In genomic region chr4:40432504-40432903, GRCh38 we compare ENCODE assay signal across 17 cellular contexts.
DNase-seq lines count a peak whose midpoint lies in the region; ATAC-seq lines count a peak whose summit lies in the region.
"Had no signal": no experiment of that assay in that cellular context is flagged by ENCODE, and none has a peak within 500 bp of the region (broad histone marks: within the 10 kb centered on the region; RNA-seq: fewer than 3 reads in every experiment).

No MANE protein-coding gene starts in this region.

- H3K27ac ChIP-seq in KOPT-K1 (ENCODE audit: low read depth, low read length, poor library complexity, severe bottlenecking): peak overlapping the region; percentile 61
- H3K27ac ChIP-seq: KMS-11, PC-9 had no signal

- H3K27me3 Mint-ChIP-seq in activated T-cell treated with anti-CD3 and anti-CD28 coated beads, Interleukin-2, amount 50 U/mL, for 72 hours (ENCODE audit: low read depth): no peaks in the 10 kb centered on the region
- no peaks in the 10 kb centered on the region for H3K27me3 Mint-ChIP-seq in activated T-cell treated with anti-CD3 and anti-CD28 coated beads, Interleukin-2, amount 50 U/mL, for 24 hours
- H3K27me3 Mint-ChIP-seq in activated T-helper 2 cell treated with anti-CD3 and anti-CD28 coated beads, Interferon-gamma antibody, Interleukin-2, Interleukin-4, amounts not matched to agents 10 μg/mL and 5 μg/mL and 100 μg/mL, durations not matched to agents 14 hours and 24 hours and 36 hours (ENCODE audit: low read depth): no peaks in the 10 kb centered on the region
- H3K27me3 Mint-ChIP-seq in stimulated activated naive CD8-positive, alpha-beta T cell treated with anti-CD3 and anti-CD28 coated beads, Interleukin-15, amount 100 ng/mL, for 72 hours: no peaks in the 10 kb centered on the region

- H3K9me3 Mint-ChIP-seq in activated T-cell treated with anti-CD3 and anti-CD28 coated beads, Interleukin-2, amount 50 U/mL, for 72 hours: no peaks in the 10 kb centered on the region
- H3K9me3 Mint-ChIP-seq in activated T-cell treated with anti-CD3 and anti-CD28 coated beads, Interleukin-2, amount 50 U/mL, for 24 hours: no peaks in the 10 kb centered on the region
- H3K9me3 Mint-ChIP-seq in activated T-helper 2 cell treated with anti-CD3 and anti-CD28 coated beads, Interferon-gamma antibody, Interleukin-2, Interleukin-4, amounts not matched to agents 10 μg/mL and 5 μg/mL and 100 μg/mL, durations not matched to agents 14 hours and 24 hours and 36 hours: no peaks in the 10 kb centered on the region
- peaks cover 0 to 3% of the 10 kb centered on the region in 2 donors for H3K9me3 Mint-ChIP-seq in stimulated activated naive CD8-positive, alpha-beta T cell treated with anti-CD3 and anti-CD28 coated beads, Interleukin-15, amount 100 ng/mL, for 72 hours

- no peaks in the 10 kb centered on the region for H3K9me3 ChIP-seq in KOPT-K1 (ENCODE audit: insufficient read depth, low read length, poor library complexity, severe bottlenecking)

- no peak for ATAC-seq in activated T-cell treated with anti-CD3 and anti-CD28 coated beads, Interleukin-2, amount 50 U/mL, for 72 hours (replicated peaks in 1 of 2)
- no peak for ATAC-seq in stimulated activated naive CD8-positive, alpha-beta T cell treated with anti-CD3 and anti-CD28 coated beads, Interleukin-15, amount 100 ng/mL, for 72 hours

- H3K36me3 Mint-ChIP-seq in activated T-cell treated with anti-CD3 and anti-CD28 coated beads, Interleukin-2, amount 50 U/mL, for 72 hours (ENCODE audit: insufficient read depth in 2 of 2): peaks cover 2% of the 10 kb centered on the region in 2 donors
- no peaks in the 10 kb centered on the region for H3K36me3 Mint-ChIP-seq in activated T-cell treated with anti-CD3 and anti-CD28 coated beads, Interleukin-2, amount 50 U/mL, for 24 hours (ENCODE audit: low read depth)
- H3K36me3 Mint-ChIP-seq in activated T-helper 2 cell treated with anti-CD3 and anti-CD28 coated beads, Interferon-gamma antibody, Interleukin-2, Interleukin-4, amounts not matched to agents 10 μg/mL and 5 μg/mL and 100 μg/mL, durations not matched to agents 14 hours and 24 hours and 36 hours (ENCODE audit: low read depth): peaks cover 63% of the 10 kb centered on the region

- no peaks in the 10 kb centered on the region for H3K36me3 ChIP-seq in KOPT-K1 (ENCODE audit: insufficient read depth, low read length)

- intact Hi-C loops in activated T-helper 2 cell treated with anti-CD3 and anti-CD28 coated beads, Interferon-gamma antibody, Interleukin-2, Interleukin-4, amounts not matched to agents 10 μg/mL and 5 μg/mL and 100 μg/mL, durations not matched to agents 14 hours and 24 hours and 36 hours (cut with micrococcal nuclease): loop anchor here (2.0 to 10.0 kb wide), 5 partner anchors 34 to 290 kb away; no protein-coding TSS in a partner anchor

- H3K27ac Mint-ChIP-seq in activated T-cell treated with anti-CD3 and anti-CD28 coated beads, Interleukin-2, amount 50 U/mL, for 72 hours: peak overlapping the region; percentile 26
- H3K27ac Mint-ChIP-seq in activated T-cell treated with anti-CD3 and anti-CD28 coated beads, Interleukin-2, amount 50 U/mL, for 24 hours: no peak overlapping the region
- peak overlapping the region; percentile 70 for H3K27ac Mint-ChIP-seq in activated T-helper 2 cell treated with anti-CD3 and anti-CD28 coated beads, Interferon-gamma antibody, Interleukin-2, Interleukin-4, amounts not matched to agents 10 μg/mL and 5 μg/mL and 100 μg/mL, durations not matched to agents 14 hours and 24 hours and 36 hours
- H3K27ac Mint-ChIP-seq in stimulated activated naive CD8-positive, alpha-beta T cell treated with anti-CD3 and anti-CD28 coated beads, Interleukin-15, amount 100 ng/mL, for 72 hours: peak overlapping the region; percentile 69 to 83

- DNase-seq in activated T-cell treated with anti-CD3 and anti-CD28 coated beads, Interleukin-2, amount 50 U/mL, for 72 hours: no peak
- DNase-seq in activated T-cell treated with anti-CD3 and anti-CD28 coated beads, Interleukin-2, amount 50 U/mL, for 24 hours: no peak
- no peak for DNase-seq in activated T-helper 2 cell treated with anti-CD3 and anti-CD28 coated beads, Interferon-gamma antibody, Interleukin-2, Interleukin-4, amounts not matched to agents 10 μg/mL and 5 μg/mL and 100 μg/mL, durations not matched to agents 14 hours and 24 hours and 36 hours (ENCODE audit: low spot score)
- DNase-seq in stimulated activated naive CD8-positive, alpha-beta T cell treated with anti-CD3 and anti-CD28 coated beads, Interleukin-15, amount 100 ng/mL, for 72 hours: no peak
- DNase-seq in NCI-H2081 (lab: John Stamatoyannopoulos, UW) (no peak), AG08396 (ENCODE audit: low spot score) (no peak)
- DNase-seq: AML-193, Calu3, DMS53, NCI-H1092, NCI-H2107, NCI-H2227 treated with DMSO at 0.1 percent for 48 hours, NCI-H524, PC-9 had no signal

- H3K4me3 Mint-ChIP-seq in activated T-cell treated with anti-CD3 and anti-CD28 coated beads, Interleukin-2, amount 50 U/mL, for 72 hours: peak overlapping the region; percentile 40 to 47
- H3K4me3 Mint-ChIP-seq in activated T-cell treated with anti-CD3 and anti-CD28 coated beads, Interleukin-2, amount 50 U/mL, for 24 hours: no peak overlapping the region
- H3K4me3 Mint-ChIP-seq in activated T-helper 2 cell treated with anti-CD3 and anti-CD28 coated beads, Interferon-gamma antibody, Interleukin-2, Interleukin-4, amounts not matched to agents 10 μg/mL and 5 μg/mL and 100 μg/mL, durations not matched to agents 14 hours and 24 hours and 36 hours (ENCODE audit: low read depth): no peak overlapping the region
- H3K4me3 Mint-ChIP-seq in stimulated activated naive CD8-positive, alpha-beta T cell treated with anti-CD3 and anti-CD28 coated beads, Interleukin-15, amount 100 ng/mL, for 72 hours: peak overlapping the region; percentile 55 to 60
- H3K4me3 Mint-ChIP-seq: CD14-positive monocyte had no signal

- peaks cover 33% of the 10 kb centered on the region for H3K4me1 Mint-ChIP-seq in activated T-cell treated with anti-CD3 and anti-CD28 coated beads, Interleukin-2, amount 50 U/mL, for 72 hours (ENCODE audit: low read depth)
- H3K4me1 Mint-ChIP-seq in activated T-cell treated with anti-CD3 and anti-CD28 coated beads, Interleukin-2, amount 50 U/mL, for 24 hours (ENCODE audit: low read depth): peaks cover 25% of the 10 kb centered on the region
- H3K4me1 Mint-ChIP-seq in activated T-helper 2 cell treated with anti-CD3 and anti-CD28 coated beads, Interferon-gamma antibody, Interleukin-2, Interleukin-4, amounts not matched to agents 10 μg/mL and 5 μg/mL and 100 μg/mL, durations not matched to agents 14 hours and 24 hours and 36 hours (ENCODE audit: low read depth): peaks cover 42% of the 10 kb centered on the region
- peaks cover 52% of the 10 kb centered on the region for H3K4me1 Mint-ChIP-seq in stimulated activated naive CD8-positive, alpha-beta T cell treated with anti-CD3 and anti-CD28 coated beads, Interleukin-15, amount 100 ng/mL, for 72 hours

Comparison
In these comparisons a context has a peak if more than half of its experiments do, and no peak if none do; other contexts are left out.
1. H3K4me3 Mint-ChIP-seq: peak in activated T-cell treated with anti-CD3 and anti-CD28 coated beads, Interleukin-2, amount 50 U/mL, for 72 hours (2 of 2) and stimulated activated naive CD8-positive, alpha-beta T cell treated with anti-CD3 and anti-CD28 coated beads, Interleukin-15, amount 100 ng/mL, for 72 hours (2 of 2); none in activated T-cell treated with anti-CD3 and anti-CD28 coated beads, Interleukin-2, amount 50 U/mL, for 24 hours (single experiment) and activated T-helper 2 cell treated with anti-CD3 and anti-CD28 coated beads, Interferon-gamma antibody, Interleukin-2, Interleukin-4, amounts not matched to agents 10 μg/mL and 5 μg/mL and 100 μg/mL, durations not matched to agents 14 hours and 24 hours and 36 hours (single experiment).